ENCODE assay signal across 1 cellular context in genomic region chr12:109131522-109132050, GRCh38.
TF ChIP-seq lines count a peak whose summit lies in the region.

No MANE protein-coding gene starts in this region.

TF ChIP-seq in HCT116, 20 proteins besides CTCF, POLR2A, EP300 and RAD21 (continued from another document):
- no peak for TF ChIP-seq ZBTB33 (IDR thresholded peaks at IDR 0.05; ENCODE audit: extremely low read depth, insufficient replicate concordance, low read length)
- no peak for TF ChIP-seq ZNF274 (IDR thresholded peaks at IDR 0.05; ENCODE audit: low read depth, low read length)
- TF ChIP-seq TCF7L2 (IDR thresholded peaks at IDR 0.05; ENCODE audit: borderline replicate concordance, extremely low read depth, insufficient read depth, insufficient read length): no peak
- TF ChIP-seq POLR2AphosphoS5 (IDR thresholded peaks at IDR 0.05; ENCODE audit: low read depth, low read length): no peak
